Comparison of ENCODE assay signal across 33 cellular contexts in genomic region chr6:79704200-79704599, GRCh38.
"Had no signal": no experiment of that assay in that cellular context is flagged by ENCODE, and none has a peak within 500 bp of the region (broad histone marks: within the 10 kb centered on the region; RNA-seq: fewer than 3 reads in every experiment).

No MANE protein-coding gene starts in this region.

- H3K27me3 ChIP-seq: ascending aorta, cardiac muscle cell had no signal

- H3K4me1 ChIP-seq: ascending aorta had no signal

- H3K4me3 ChIP-seq: ascending aorta, cardiac muscle cell had no signal

- H3K27ac ChIP-seq: ascending aorta, cardiac muscle cell, WERI-Rb-1 had no signal

- FAIRE-seq: bronchial epithelial cell, TTC549 had no signal

- H3K36me3 ChIP-seq: ascending aorta, cardiac muscle cell had no signal

- ATAC-seq: activated CD4-positive, alpha-beta T cell treated with anti-CD3 and anti-CD28 coated beads for 36 hours; activated CD4-positive, CD25-positive, alpha-beta regulatory T cell treated with anti-CD3 and anti-CD28 coated beads, Interleukin-2, amount 50 U/mL, for 24 hours; activated CD8-positive, alpha-beta T cell treated with anti-CD3 and anti-CD28 coated beads for 36 hours; activated naive CD8-positive, alpha-beta T cell treated with anti-CD3 and anti-CD28 coated beads, Interleukin-2, amount 50 U/mL, for 24 hours; activated T-cell treated with anti-CD3 and anti-CD28 coated beads, Interleukin-2, amount 50 U/mL, for 4 hours; activated T-cell treated with anti-CD3 and anti-CD28 coated beads, Interleukin-2, amount 50 U/mL, for 72 hours; activated T-helper 17 cell treated with anti-CD3 and anti-CD28 coated beads, Interleukin-2, amount 50 U/mL, for 72 hours; WTC11 had no signal

- DNase-seq: activated CD4-positive, alpha-beta memory T cell treated with anti-CD3 and anti-CD28 coated beads for 36 hours; activated CD4-positive, alpha-beta T cell treated with anti-CD3 and anti-CD28 coated beads for 1 hour; activated CD4-positive, alpha-beta T cell treated with anti-CD3 and anti-CD28 coated beads for 36 hours; activated CD4-positive, alpha-beta T cell treated with anti-CD3 and anti-CD28 coated beads for 48 hours; activated CD4-positive, alpha-beta T cell treated with anti-CD3 and anti-CD28 coated beads, Interleukin-2, amount 50 U/mL, for 1 hour; activated CD4-positive, alpha-beta T cell treated with anti-CD3 and anti-CD28 coated beads, Interleukin-2, amount 50 U/mL, for 4 hours; activated CD4-positive, CD25-positive, alpha-beta regulatory T cell; activated CD8-positive, alpha-beta memory T cell treated with anti-CD3 and anti-CD28 coated beads, Interleukin-2, amount 50 U/mL, for 4 hours; activated CD8-positive, alpha-beta T cell treated with anti-CD3 and anti-CD28 coated beads for 36 hours; activated gamma-delta T cell; activated naive CD4-positive, alpha-beta T cell treated with anti-CD3 and anti-CD28 coated beads, Interleukin-2, amount 10 ng/mL, durations not matched to agents 7 days and 5 days; activated naive CD4-positive, alpha-beta T cell treated with Interleukin-2 at 50 U/mL for 16 hours; activated naive CD8-positive, alpha-beta T cell treated with anti-CD3 and anti-CD28 coated beads, Interleukin-2, amount 10 ng/mL, durations not matched to agents 7 days and 5 days; activated naive CD8-positive, alpha-beta T cell treated with anti-CD3 and anti-CD28 coated beads, Interleukin-2, amount 50 U/mL, for 24 hours; activated T-cell treated with anti-CD3 and anti-CD28 coated beads for 4 hours; activated T-cell treated with anti-CD3 and anti-CD28 coated beads, Interleukin-2, amount 50 U/mL, for 1 hour; activated T-cell treated with anti-CD3 and anti-CD28 coated beads, Interleukin-2, amount 50 U/mL, for 4 hours; activated T-cell treated with anti-CD3 and anti-CD28 coated beads, Interleukin-2, amount 50 U/mL, for 72 hours; amygdala; anterior cingulate cortex; caudate nucleus; cerebellar nuclear complex; T-helper 1 cell; T-helper 2 cell; T-helper 9 cell; WERI-Rb-1 had no signal

- H3K9me3 ChIP-seq: ascending aorta had no signal
